In the genomic region with DNA sequence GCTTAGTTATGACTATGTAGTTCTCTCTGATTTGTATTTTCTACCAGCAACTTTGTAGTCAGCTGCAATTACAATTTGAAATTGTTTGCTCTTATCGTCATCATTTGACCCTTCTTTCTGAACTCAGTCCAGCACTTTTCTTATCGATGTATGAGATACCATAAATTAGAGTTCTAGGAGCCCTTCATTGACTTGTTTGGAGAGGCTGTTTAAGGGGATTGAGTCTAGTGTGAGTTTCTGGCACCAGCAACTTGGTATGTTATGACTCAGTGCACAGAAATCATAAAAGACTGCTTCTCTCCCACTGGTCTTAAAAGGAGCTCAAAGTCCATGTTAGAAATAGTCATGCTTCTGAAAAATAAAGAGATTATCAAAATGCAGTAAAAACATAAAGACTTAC, we compare ENCODE assay signal across 1 cellular context.
TF ChIP-seq lines count a peak whose summit lies in the region.

No MANE protein-coding gene starts in this region.

TF ChIP-seq in WTC11, 78 proteins besides CTCF, POLR2A, EP300 and RAD21 (continued from another document):
- TF ChIP-seq ZNF425 (CRISPR knock-in tag; conservative IDR thresholded peaks at IDR 0.05) (no peak), RELA (CRISPR knock-in tag; IDR thresholded peaks at IDR 0.05; ENCODE audit: borderline replicate concordance) (no peak), CBFB (CRISPR knock-in tag; IDR thresholded peaks at IDR 0.05; ENCODE audit: low read depth) (no peak), JAZF1 (CRISPR knock-in tag; IDR thresholded peaks at IDR 0.05) (no peak), E2F5 (CRISPR knock-in tag; IDR thresholded peaks at IDR 0.05) (no peak), ZNF232 (CRISPR knock-in tag; IDR thresholded peaks at IDR 0.05) (no peak)
